Comparison of ENCODE assay signal across 1 cellular context in genomic region chr16:11630230-11631056, GRCh38.
TF ChIP-seq lines count a peak whose summit lies in the region.

No MANE protein-coding gene starts in this region.

TF ChIP-seq in IMR-90, 13 proteins besides CTCF, POLR2A, EP300 and RAD21 (continued from another document):
- TF ChIP-seq USF2 (IDR thresholded peaks at IDR 0.05; ENCODE audit: low read depth, low read length) (no peak), RCOR1 (IDR thresholded peaks at IDR 0.05; ENCODE audit: insufficient replicate concordance, low read length) (no peak), BHLHE40 (IDR thresholded peaks at IDR 0.05; ENCODE audit: low read depth, low read length) (no peak), RFX5 (IDR thresholded peaks at IDR 0.05; ENCODE audit: low read depth, low read length) (no peak), FOS (IDR thresholded peaks at IDR 0.05; ENCODE audit: low read depth, low read length) (no peak), ELK1 (IDR thresholded peaks at IDR 0.05; ENCODE audit: borderline replicate concordance, low read depth, low read length) (no peak)
